ENCODE assay signal across 20 cellular contexts in the genomic region with DNA sequence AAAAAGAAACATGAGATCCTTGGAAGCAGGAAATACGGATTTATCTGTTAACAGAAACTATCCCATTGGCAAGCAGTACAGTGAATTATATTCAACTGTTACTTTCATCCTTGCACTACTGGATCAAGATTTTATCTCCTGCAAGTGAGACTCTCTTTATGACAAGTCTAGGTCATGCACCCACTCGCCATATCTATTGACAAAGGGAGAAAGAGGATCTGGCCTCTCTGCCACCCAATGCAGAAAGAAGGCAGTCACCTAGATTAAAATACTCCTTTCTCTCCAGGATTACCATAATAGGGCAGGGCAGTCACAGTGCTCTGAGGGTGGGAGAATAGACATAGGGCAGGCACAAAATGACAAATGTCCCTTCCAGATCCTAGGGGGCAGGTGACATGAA. TPM values are rescaled to one million over a fixed set of nuclear protein-coding genes. Genes with fewer than 3 reads are reported as not detected.
DNase-seq lines count a peak whose midpoint lies in the region; ATAC-seq, FAIRE-seq and TF ChIP-seq lines count a peak whose summit lies in the region.
"Had no signal": no experiment of that assay in that cellular context is flagged by ENCODE, and none has a peak within 500 bp of the region (broad histone marks: within the 10 kb centered on the region; RNA-seq: fewer than 3 reads in every experiment).

No MANE protein-coding gene starts in this region.

- TF ChIP-seq CTCF in nephron progenitor cell (IDR thresholded peaks at IDR 0.05) (no peak), HepG2 (CRISPR knock-in tag; IDR thresholded peaks at IDR 0.05) (no peak)

- peak overlapping the region; percentile 96 for H3K27ac Mint-ChIP-seq in nephron progenitor cell
- H3K27ac Mint-ChIP-seq: CD14-positive monocyte; CD4-positive, alpha-beta memory T cell; HFFc6 had no signal

- 0% methylated on average over 2 of the region's 2 CpGs for WGBS in HepG2 (ENCODE audit: low lambda C conversion rate)

- no peak for TF ChIP-seq RAD21 in HepG2 (CRISPR knock-in tag; IDR thresholded peaks at IDR 0.05)

- CTCF ChIA-PET in HepG2 (lab: Yijun Ruan, JAX; ENCODE audit: low intra/inter-chr PET ratio, low total read pairs) = no interaction called here

- H4K20me1 ChIP-seq in HepG2 (ENCODE audit: insufficient read depth, low read length) = no peaks in the 10 kb centered on the region
- H4K20me1 ChIP-seq: BLaER1 had no signal

- H3K9me3 ChIP-seq in HepG2 (ENCODE audit: low read length) = no peaks in the 10 kb centered on the region
- H3K9me3 ChIP-seq: A549, BLaER1 had no signal

- no peak overlapping the region for H3K27ac ChIP-seq in HepG2 (ENCODE audit: extremely low read length, insufficient read depth, low read length)
- H3K27ac ChIP-seq: 22Rv1, A549, BLaER1 had no signal

- DNase-seq in Right ventricle myocardium inferior (ENCODE audit: missing footprints) (no peak), cardiac septum (ENCODE audit: low spot score) (no peak), LHCN-M2 (ENCODE audit: low read depth) (peak; percentile 19), left kidney (ENCODE audit: low read depth, low spot score) (peak; percentile 14), nephron progenitor cell (no peak), HepG2 (ENCODE audit: low spot score) (no peak), COLO829 (ENCODE audit: low spot score) (no peak), NCI-H146 (lab: John Stamatoyannopoulos, UW) (no peak)
- DNase-seq: Calu3; CD4-positive, alpha-beta memory T cell; DMS79 treated with DMSO at 0.1 percent for 48 hours; GF-D8; GOT3; H7; HFFc6 had no signal

- H3K4me1 ChIP-seq in HepG2 (ENCODE audit: insufficient read depth, low read length) = no peaks in the 10 kb centered on the region
- H3K4me1 ChIP-seq: A549, BLaER1 had no signal

- H3K4me2 ChIP-seq in HepG2 (ENCODE audit: low read depth, low read length) = no peak overlapping the region
- H3K4me2 ChIP-seq: A549, BLaER1 had no signal

- H3K4me3 Mint-ChIP-seq in nephron progenitor cell = no peak overlapping the region
- H3K4me3 Mint-ChIP-seq: CD14-positive monocyte; CD4-positive, alpha-beta memory T cell; HFFc6 had no signal

- no peak overlapping the region for H2AFZ ChIP-seq in HepG2 (ENCODE audit: low read length)

- H3K4me1 Mint-ChIP-seq in nephron progenitor cell = peaks cover 55% of the 10 kb centered on the region
- H3K4me1 Mint-ChIP-seq: CD14-positive monocyte; CD4-positive, alpha-beta memory T cell had no signal

- H3K27me3 ChIP-seq in HepG2 (ENCODE audit: control insufficient read depth in 1 of 2, insufficient read depth in 2 of 2, low read length in 2 of 2) = no peaks in the 10 kb centered on the region; a peak in 1 of 5 replicates
- H3K27me3 ChIP-seq: BLaER1 had no signal

- POLR2A ChIA-PET in HepG2 (lab: Yijun Ruan, JAX) = no interaction called here

- intact Hi-C loops in Right ventricle myocardium inferior (cut with DNase I) (no loop called here), cardiac septum (cut with DNase I) (no loop called here), HepG2 (cut with micrococcal nuclease; ENCODE audit: unreplicated experiment) (no loop called here)

- ATAC-seq in Right ventricle myocardium inferior = peak; percentile 28
- ATAC-seq in HepG2 = no peak
- ATAC-seq: A549, HCT116 had no signal

- H3K4me3 ChIP-seq in HepG2 (replicated peaks in 1 of 3; ENCODE audit: insufficient read depth in 1 of 3, low read depth in 2 of 3, low read length in 3 of 3) = no peak overlapping the region
- H3K4me3 ChIP-seq: A549, BLaER1 had no signal

- no TSS peak for BruUV-seq in HepG2 (replicated peaks; lab: Mats Ljungman, UMichigan)

- no peak overlapping the region for H3K9ac ChIP-seq in HepG2 (ENCODE audit: insufficient read depth, low read depth, low read length)
- H3K9ac ChIP-seq: BLaER1 had no signal

- in situ Hi-C loops in HepG2 (cut with HindIII; ENCODE audit: extremely low pct_ligation_motif_present, low pct_unique_long_range_greater_than_20kb) = no loop called here

- TF ChIP-seq EP300 in HepG2 (IDR thresholded peaks at IDR 0.05; ENCODE audit: low read depth in 2 of 2, low read length in 2 of 2) = no peak
- no peak for TF ChIP-seq EP300 in HepG2 (CRISPR knock-in tag; IDR thresholded peaks at IDR 0.05; ENCODE audit: borderline replicate concordance)

- no peaks in the 10 kb centered on the region for H3K27me3 Mint-ChIP-seq in nephron progenitor cell (ENCODE audit: low read depth, poor library complexity)

- H3K36me3 ChIP-seq in HepG2 (replicated peaks in 1 of 2; ENCODE audit: control insufficient read depth in 1 of 2, insufficient read depth in 2 of 2, low read length in 2 of 2) = no peaks in the 10 kb centered on the region
- H3K36me3 ChIP-seq: BLaER1 had no signal

- no peaks in the 10 kb centered on the region for H3K9me3 Mint-ChIP-seq in nephron progenitor cell
- H3K9me3 Mint-ChIP-seq: HFFc6 had no signal

- no peak for FAIRE-seq in HepG2 (lab: Jason Lieb, UNC)
- FAIRE-seq: A549 had no signal

- no peaks in the 10 kb centered on the region for H3K79me2 ChIP-seq in HepG2 (ENCODE audit: insufficient read depth, low read length)

- no peaks in the 10 kb centered on the region for H3K36me3 Mint-ChIP-seq in nephron progenitor cell (ENCODE audit: low read depth)
- H3K36me3 Mint-ChIP-seq: CD14-positive monocyte; CD4-positive, alpha-beta memory T cell had no signal

- no peak for TF ChIP-seq POLR2A in HepG2 (IDR thresholded peaks at IDR 0.05; ENCODE audit: insufficient read depth in 1 of 2, low read depth in 2 of 2, low read length in 2 of 2)

TF ChIP-seq in HepG2, 621 proteins besides CTCF, POLR2A, EP300 and RAD21 (continues in another document):
- TF ChIP-seq, protein P1, sequence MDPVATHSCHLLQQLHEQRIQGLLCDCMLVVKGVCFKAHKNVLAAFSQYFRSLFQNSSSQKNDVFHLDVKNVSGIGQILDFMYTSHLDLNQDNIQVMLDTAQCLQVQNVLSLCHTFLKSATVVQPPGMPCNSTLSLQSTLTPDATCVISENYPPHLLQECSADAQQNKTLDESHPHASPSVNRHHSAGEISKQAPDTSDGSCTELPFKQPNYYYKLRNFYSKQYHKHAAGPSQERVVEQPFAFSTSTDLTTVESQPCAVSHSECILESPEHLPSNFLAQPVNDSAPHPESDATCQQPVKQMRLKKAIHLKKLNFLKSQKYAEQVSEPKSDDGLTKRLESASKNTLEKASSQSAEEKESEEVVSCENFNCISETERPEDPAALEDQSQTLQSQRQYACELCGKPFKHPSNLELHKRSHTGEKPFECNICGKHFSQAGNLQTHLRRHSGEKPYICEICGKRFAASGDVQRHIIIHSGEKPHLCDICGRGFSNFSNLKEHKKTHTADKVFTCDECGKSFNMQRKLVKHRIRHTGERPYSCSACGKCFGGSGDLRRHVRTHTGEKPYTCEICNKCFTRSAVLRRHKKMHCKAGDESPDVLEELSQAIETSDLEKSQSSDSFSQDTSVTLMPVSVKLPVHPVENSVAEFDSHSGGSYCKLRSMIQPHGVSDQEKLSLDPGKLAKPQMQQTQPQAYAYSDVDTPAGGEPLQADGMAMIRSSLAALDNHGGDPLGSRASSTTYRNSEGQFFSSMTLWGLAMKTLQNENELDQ (CRISPR knock-in tag; IDR thresholded peaks at IDR 0.05; ENCODE audit: borderline replicate concordance) = no peak
- no peak for TF ChIP-seq ZNF10 (CRISPR knock-in tag; IDR thresholded peaks at IDR 0.05; ENCODE audit: borderline replicate concordance, low read depth)
- TF ChIP-seq, protein P2, sequence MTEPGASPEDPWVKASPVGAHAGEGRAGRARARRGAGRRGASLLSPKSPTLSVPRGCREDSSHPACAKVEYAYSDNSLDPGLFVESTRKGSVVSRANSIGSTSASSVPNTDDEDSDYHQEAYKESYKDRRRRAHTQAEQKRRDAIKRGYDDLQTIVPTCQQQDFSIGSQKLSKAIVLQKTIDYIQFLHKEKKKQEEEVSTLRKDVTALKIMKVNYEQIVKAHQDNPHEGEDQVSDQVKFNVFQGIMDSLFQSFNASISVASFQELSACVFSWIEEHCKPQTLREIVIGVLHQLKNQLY (CRISPR knock-in tag; IDR thresholded peaks at IDR 0.05) = no peak
- no peak for TF ChIP-seq MEF2D (CRISPR knock-in tag; IDR thresholded peaks at IDR 0.05)
- TF ChIP-seq FOXK1 (CRISPR knock-in tag; IDR thresholded peaks at IDR 0.05; ENCODE audit: borderline replicate concordance, low read depth) = no peak
- no peak for TF ChIP-seq NFE2L1 (CRISPR knock-in tag; IDR thresholded peaks at IDR 0.05; ENCODE audit: borderline replicate concordance)
- no peak for TF ChIP-seq ZKSCAN5 (CRISPR knock-in tag; IDR thresholded peaks at IDR 0.05)
- no peak for TF ChIP-seq ZNF562 (CRISPR knock-in tag; IDR thresholded peaks at IDR 0.05; ENCODE audit: borderline replicate concordance)
- TF ChIP-seq ZNF552 (CRISPR knock-in tag; IDR thresholded peaks at IDR 0.05; ENCODE audit: borderline replicate concordance) = no peak
- no peak for TF ChIP-seq PAF1 (CRISPR knock-in tag; IDR thresholded peaks at IDR 0.05)

RNA-seq across cellular contexts. Expression of a gene that starts 41.3 kb away (rescaled TPM):
- 21.3 TPM for total RNA-seq in Right ventricle myocardium inferior
- 20.4 TPM for total RNA-seq in cardiac septum
- 24.0 and 24.9 TPM in 2 replicates for total RNA-seq in LHCN-M2 (2014; rRNA removed)
- 10.4 TPM for polyA plus RNA-seq in LHCN-M2 (2012)
- 7.2 and 9.2 TPM in 2 replicates for total RNA-seq in HepG2 (2016; rRNA removed; fragmentation: Illumina TruSeq; extraction: Trizol)
- total RNA-seq in HepG2 (2016; cell fraction: cytosol; rRNA removed; fragmentation: Illumina TruSeq; extraction: Trizol; ENCODE audit: low read depth) = 0.40 and 0.71 TPM in 2 replicates
- 7.5 and 8.0 TPM in 2 replicates for total RNA-seq in HepG2 (2016; cell fraction: insoluble cytoplasmic fraction; rRNA removed; fragmentation: Illumina TruSeq; extraction: Trizol)
- 1.9 TPM in 2 replicates for total RNA-seq in HepG2 (2016; cell fraction: membrane; rRNA removed; fragmentation: Illumina TruSeq; extraction: Trizol)
- total RNA-seq in HepG2 (2016; cell fraction: nucleus; rRNA removed; fragmentation: Illumina TruSeq; extraction: Trizol) = 4.9 and 5.7 TPM in 2 replicates
- 1.4 and 1.8 TPM in 2 replicates for polyA plus RNA-seq in HepG2 (2011; rRNA removed)
- polyA plus RNA-seq in HepG2 (2011; cell fraction: cytosol; rRNA removed) = 0.64 and 0.95 TPM in 2 replicates
- polyA plus RNA-seq in HepG2 (2011; cell fraction: nucleus; rRNA removed) = 1.1 and 1.8 TPM in 2 replicates
- polyA plus RNA-seq in HepG2 (2012) = 2.3 and 3.6 TPM in 2 replicates
- 0.29 and 0.33 TPM in 2 replicates for polyA plus RNA-seq in HepG2 (2016; cell fraction: cytosol; fragmentation: Illumina TruSeq; extraction: Trizol; ENCODE audit: low read depth)
- 6.6 and 6.8 TPM in 2 replicates for polyA plus RNA-seq in HepG2 (2016; cell fraction: insoluble cytoplasmic fraction; fragmentation: Illumina TruSeq; extraction: Trizol; ENCODE audit: low read depth)
- polyA plus RNA-seq in HepG2 (2016; cell fraction: membrane; fragmentation: Illumina TruSeq; extraction: Trizol; ENCODE audit: low read depth) = 0.68 and 0.99 TPM in 2 replicates
- polyA plus RNA-seq in HepG2 (2016; cell fraction: nucleus; fragmentation: Illumina TruSeq; extraction: Trizol; ENCODE audit: insufficient read depth, low read depth) = 4.8 and 5.0 TPM in 2 replicates
- polyA minus RNA-seq in HepG2 (2011; rRNA and poly(A)+ RNA removed; ENCODE audit: low replicate concordance) = 2.3 and 13.1 TPM in 2 replicates
- polyA minus RNA-seq in HepG2 (2011; cell fraction: cytosol; rRNA and poly(A)+ RNA removed) = 1.1 and 1.6 TPM in 2 replicates
- polyA minus RNA-seq in HepG2 (2011; cell fraction: nucleus; rRNA and poly(A)+ RNA removed) = 5.4 and 5.7 TPM in 2 replicates

Comparison
In these comparisons a context has a peak if more than half of its experiments do, and no peak if none do; other contexts are left out.
1. DNase-seq: peak in LHCN-M2 (single experiment) and left kidney (single experiment); none in Right ventricle myocardium inferior (single experiment), cardiac septum (single experiment), nephron progenitor cell (single experiment), HepG2 (single experiment), COLO829 (single experiment) and NCI-H146 (single experiment).